Comparison of ENCODE assay signal across 13 cellular contexts in genomic region chr4:7757501-7758443, GRCh38.
DNase-seq lines count a peak whose midpoint lies in the region; ATAC-seq and TF ChIP-seq lines count a peak whose summit lies in the region.
"Had no signal": no experiment of that assay in that cellular context is flagged by ENCODE, and none has a peak within 500 bp of the region (broad histone marks: within the 10 kb centered on the region; RNA-seq: fewer than 3 reads in every experiment).

No MANE protein-coding gene starts in this region.

- no peaks in the 10 kb centered on the region for H3K9me2 ChIP-seq in PC-9 (ENCODE audit: insufficient read depth)

- BruUV-seq in PC-9 (replicated peaks; lab: Mats Ljungman, UMichigan) = no TSS peak

- peaks cover 95% of the 10 kb centered on the region for H3K79me2 ChIP-seq in PC-9 (ENCODE audit: low read depth)

- no peak for TF ChIP-seq EP300 in esophagus muscularis mucosa (IDR thresholded peaks at IDR 0.05)

- WGBS in esophagus muscularis mucosa = 51% methylated on average over 22 of the region's 22 CpGs
- WGBS in prostate gland = 21% methylated on average over 22 of the region's 22 CpGs

- H3K27me3 Mint-ChIP-seq in T-helper 1 cell treated with Interleukin-12 subunit alpha and Interleukin-12 subunit beta and Interleukin-4 antibody, amounts not matched to agents 30 μg/mL and 1 μg/mL, for 36 hours (ENCODE audit: low read depth) = no peaks in the 10 kb centered on the region

- intact Hi-C loops in PC-9 (cut with micrococcal nuclease; ENCODE audit: unreplicated experiment) = loop anchor here (5.0 to 10.0 kb wide), 2 partner anchors 103 to 565 kb away; partner anchors contain the start of gene SORCS2
- intact Hi-C loops in esophagus muscularis mucosa (cut with DNase I) = no loop called here
- intact Hi-C loops in prostate gland (cut with DNase I) = no loop called here

- H3K9me3 Mint-ChIP-seq in T-helper 1 cell treated with Interleukin-12 subunit alpha and Interleukin-12 subunit beta and Interleukin-4 antibody, amounts not matched to agents 30 μg/mL and 1 μg/mL, for 36 hours = no peaks in the 10 kb centered on the region
- H3K9me3 Mint-ChIP-seq: activated T-cell treated with anti-CD3 and anti-CD28 coated beads, Interleukin-2, amount 50 U/mL, for 4 hours had no signal

- H3K4me1 Mint-ChIP-seq in T-helper 1 cell treated with Interleukin-12 subunit alpha and Interleukin-12 subunit beta and Interleukin-4 antibody, amounts not matched to agents 30 μg/mL and 1 μg/mL, for 36 hours (ENCODE audit: low read depth) = peaks cover 19% of the 10 kb centered on the region

- peak overlapping the region; percentile 52 for H3K27ac Mint-ChIP-seq in T-helper 1 cell treated with Interleukin-12 subunit alpha and Interleukin-12 subunit beta and Interleukin-4 antibody, amounts not matched to agents 30 μg/mL and 1 μg/mL, for 36 hours

- CTCF ChIA-PET in PC-9 (lab: Charles Lee) = interaction anchor here (0.7 kb wide), 1 partner anchor 215 kb away, joined by 6 read pairs; no protein-coding TSS in a partner anchor

- no peak overlapping the region for H3K4me3 Mint-ChIP-seq in T-helper 1 cell treated with Interleukin-12 subunit alpha and Interleukin-12 subunit beta and Interleukin-4 antibody, amounts not matched to agents 30 μg/mL and 1 μg/mL, for 36 hours

- no peaks in the 10 kb centered on the region for H3K36me3 Mint-ChIP-seq in T-helper 1 cell treated with Interleukin-12 subunit alpha and Interleukin-12 subunit beta and Interleukin-4 antibody, amounts not matched to agents 30 μg/mL and 1 μg/mL, for 36 hours (ENCODE audit: low read depth)

- POLR2A ChIA-PET in PC-9 (lab: Charles Lee; ENCODE audit: unreplicated experiment) = interaction anchor here (0.6 kb wide), 1 partner anchor 693 kb away, joined by 4 read pairs; no protein-coding TSS in a partner anchor

- TF ChIP-seq POLR2A in esophagus muscularis mucosa (IDR thresholded peaks at IDR 0.05; ENCODE audit: low read depth) (no peak), prostate gland (IDR thresholded peaks at IDR 0.05) (no peak)

- TF ChIP-seq CTCF in PC-9 (conservative IDR thresholded peaks at IDR 0.05) (no peak), esophagus muscularis mucosa (IDR thresholded peaks at IDR 0.05) (no peak), prostate gland (IDR thresholded peaks at IDR 0.05) (no peak)

- 0 out of 2 replicates have a peak overlapping the region, but pooled peaks have one; percentile 3 for H3K27ac ChIP-seq in PC-9
- peak overlapping the region; percentile 31 to 50 (median 45) for H3K27ac ChIP-seq in esophagus muscularis mucosa (replicated peaks in 1 of 4)
- H3K27ac ChIP-seq in prostate gland = peak overlapping the region in 1 of 2 donors; percentile 5
- H3K27ac ChIP-seq: thoracic aorta had no signal

- H3K4me1 ChIP-seq in PC-9 (replicated peaks; ENCODE audit: insufficient read depth) (peaks cover 21% of the 10 kb centered on the region), esophagus muscularis mucosa (peaks cover 11 to 48% (median 40%) of the 10 kb centered on the region in 4 donors), prostate gland (replicated peaks) (peaks cover 7% of the 10 kb centered on the region)

- ATAC-seq in HG03469 (IDR thresholded peaks at IDR 0.05; ENCODE audit: unreplicated experiment) = no peak
- ATAC-seq in HG03342 (IDR thresholded peaks at IDR 0.05; ENCODE audit: unreplicated experiment) = no peak
- ATAC-seq: activated T-cell treated with anti-CD3 and anti-CD28 coated beads, Interleukin-2, amount 50 U/mL, for 4 hours had no signal

- H3K27me3 ChIP-seq in PC-9 (ENCODE audit: insufficient read depth, low read depth) (no peaks in the 10 kb centered on the region), esophagus muscularis mucosa (no peaks in the 10 kb centered on the region), prostate gland (replicated peaks; ENCODE audit: insufficient read depth) (no peaks in the 10 kb centered on the region)

- H2AFZ ChIP-seq in PC-9 = no peak overlapping the region

- H3K4me3 ChIP-seq in PC-9 = no peak overlapping the region
- no peak overlapping the region for H3K4me3 ChIP-seq in esophagus muscularis mucosa
- no peak overlapping the region for H3K4me3 ChIP-seq in prostate gland
- H3K4me3 ChIP-seq: thoracic aorta had no signal

- no peaks in the 10 kb centered on the region; the same call in 1 of the 2 replicates for H3K36me3 ChIP-seq in PC-9 (ENCODE audit: low read depth)
- H3K36me3 ChIP-seq in esophagus muscularis mucosa = peaks cover 2 to 35% (median 15%) of the 10 kb centered on the region in 4 donors
- no peaks in the 10 kb centered on the region for H3K36me3 ChIP-seq in prostate gland
- H3K36me3 ChIP-seq: thoracic aorta had no signal

- DNase-seq in T-helper 1 cell = no peak
- no peak for DNase-seq in PC-9
- no peak for DNase-seq in esophagus muscularis mucosa (ENCODE audit: extremely low spot score)
- peak; percentile 49 for DNase-seq in prostate gland (ENCODE audit: low spot score)
- DNase-seq in GM19240 (ENCODE audit: insufficient read length, low spot score) = no peak
- DNase-seq: 8988T; activated T-cell treated with anti-CD3 and anti-CD28 coated beads, Interleukin-2, amount 50 U/mL, for 4 hours; NCI-H1436 treated with DMSO at 0.1 percent for 48 hours; NCI-H524 had no signal

- peak overlapping the region; percentile 98; the same call in 1 of the 2 replicates for H3K4me2 ChIP-seq in PC-9

- peaks cover 82% of the 10 kb centered on the region for H4K20me1 ChIP-seq in PC-9 (ENCODE audit: insufficient read depth)

- H3K9me3 ChIP-seq in PC-9 (ENCODE audit: insufficient read depth, low read depth) = no peaks in the 10 kb centered on the region
- no peaks in the 10 kb centered on the region for H3K9me3 ChIP-seq in esophagus muscularis mucosa
- H3K9me3 ChIP-seq in prostate gland = no peaks in the 10 kb centered on the region
- H3K9me3 ChIP-seq: thoracic aorta had no signal

- peaks cover 44% of the 10 kb centered on the region for H3F3A ChIP-seq in PC-9 (ENCODE audit: insufficient read depth, low read depth)
